2 cellular contexts compared by ENCODE assay signal in genomic region chr11:18121331-18121828, GRCh38.
TF ChIP-seq lines count a peak whose summit lies in the region.
"Not testable (repeated sequence)": the region's sequence is repeated elsewhere in the genome, so short reads cannot be mapped to it uniquely, and the experiment has no call there.

No MANE protein-coding gene starts in this region.

TF ChIP-seq in K562, 482 proteins besides CTCF, POLR2A, EP300 and RAD21:
- TF ChIP-seq MEIS2 (IDR thresholded peaks at IDR 0.05; ENCODE audit: partially characterized antibody) (peak; percentile 30), SOX6 (IDR thresholded peaks at IDR 0.05) (peak; percentile 46), CBFA2T3 (IDR thresholded peaks at IDR 0.05) (0 out of 2 replicates have a peak, but pooled peaks have one; percentile 16)

TF ChIP-seq in HepG2, 621 proteins besides CTCF, POLR2A, EP300 and RAD21 (continues in another document):
- TF ChIP-seq SOX5 (CRISPR knock-in tag; IDR thresholded peaks at IDR 0.05; ENCODE audit: borderline replicate concordance) (peak; percentile 50; the same call in 1 of the 2 replicates), CEBPG (CRISPR knock-in tag; IDR thresholded peaks at IDR 0.05) (peak; percentile 67), TCF7 (IDR thresholded peaks at IDR 0.05; ENCODE audit: low read depth) (peak; percentile 35), ZBTB7B (CRISPR knock-in tag; IDR thresholded peaks at IDR 0.05) (peak; percentile 73), E2F1 (CRISPR knock-in tag; IDR thresholded peaks at IDR 0.05) (peak; percentile 66; the same call in 1 of the 2 replicates), NCOA2 (CRISPR knock-in tag; IDR thresholded peaks at IDR 0.05) (peak; percentile 61), SOX13 (IDR thresholded peaks at IDR 0.05) (peak; percentile 42; the same call in 1 of the 2 replicates), SOX13 (CRISPR knock-in tag; conservative IDR thresholded peaks at IDR 0.05 in 1 of 2, IDR thresholded peaks at IDR 0.05 in 1 of 2) (peak in 1 of 2 experiments; percentile 81; a peak in 2 of 4 replicates), ZGPAT (CRISPR knock-in tag; IDR thresholded peaks at IDR 0.05) (0 out of 2 replicates have a peak, but pooled peaks have one; percentile 21), HNF4A (CRISPR knock-in tag; IDR thresholded peaks at IDR 0.05) (peak; percentile 57), HDAC2 (CRISPR knock-in tag; IDR thresholded peaks at IDR 0.05) (peak; percentile 37; the same call in 1 of the 2 replicates), DMAP1 (CRISPR knock-in tag; IDR thresholded peaks at IDR 0.05) (peak; percentile 20; the same call in 1 of the 2 replicates), SKI (IDR thresholded peaks at IDR 0.05; ENCODE audit: partially characterized antibody) (peak; percentile 36), CREM (IDR thresholded peaks at IDR 0.05) (peak; percentile 33), RARA (CRISPR knock-in tag; IDR thresholded peaks at IDR 0.05) (peak; percentile 36; the same call in 1 of the 2 replicates), FOXP4 (CRISPR knock-in tag; IDR thresholded peaks at IDR 0.05) (peak; percentile 75), TBX3 (IDR thresholded peaks at IDR 0.05; ENCODE audit: borderline replicate concordance) (0 out of 2 replicates have a peak, but pooled peaks have one; percentile 13), HOXA3 (CRISPR knock-in tag; IDR thresholded peaks at IDR 0.05) (0 out of 2 replicates have a peak, but pooled peaks have one; percentile 21), NR2F2 (IDR thresholded peaks at IDR 0.05; ENCODE audit: borderline replicate concordance, low read depth) (peak; percentile 40; the same call in 1 of the 2 replicates), SOX6 (CRISPR knock-in tag; IDR thresholded peaks at IDR 0.05) (peak; percentile 73; the same call in 1 of the 2 replicates), SP5 (CRISPR knock-in tag; IDR thresholded peaks at IDR 0.05; ENCODE audit: borderline replicate concordance, low read depth) (peak; percentile 35; the same call in 1 of the 2 replicates), FOXJ3 (CRISPR knock-in tag; IDR thresholded peaks at IDR 0.05; ENCODE audit: borderline replicate concordance) (0 out of 2 replicates have a peak, but pooled peaks have one; percentile 44), CEBPB (IDR thresholded peaks at IDR 0.05; ENCODE audit: borderline replicate concordance, low read depth, low read length) (peak; percentile 38; the same call in 1 of the 2 replicates), BCL6 (CRISPR knock-in tag; IDR thresholded peaks at IDR 0.05) (0 out of 2 replicates have a peak, but pooled peaks have one; percentile 45), ZNF331 (CRISPR knock-in tag; IDR thresholded peaks at IDR 0.05) (0 out of 2 replicates have a peak, but pooled peaks have one; percentile 18), NCOR1 (IDR thresholded peaks at IDR 0.05; ENCODE audit: borderline replicate concordance, low read length) (peak; percentile 16; the same call in 1 of the 2 replicates), NR2F6 (IDR thresholded peaks at IDR 0.05) (peak; percentile 65; the same call in 1 of the 2 replicates), NR2F6 (CRISPR knock-in tag; IDR thresholded peaks at IDR 0.05) (peak; percentile 42; the same call in 1 of the 2 replicates), MIXL1 (CRISPR knock-in tag; IDR thresholded peaks at IDR 0.05) (peak; percentile 33; the same call in 1 of the 2 replicates), ZNF777 (CRISPR knock-in tag; IDR thresholded peaks at IDR 0.05) (peak; percentile 69), GATAD2A (CRISPR knock-in tag; IDR thresholded peaks at IDR 0.05) (peak; percentile 42), NR2F1 (CRISPR knock-in tag; IDR thresholded peaks at IDR 0.05) (peak in 1 of 2 experiments; percentile 61; a peak in 1 of 4 replicates), FOXP1 (CRISPR knock-in tag; IDR thresholded peaks at IDR 0.05) (peak; percentile 58; the same call in 1 of the 2 replicates), FOXO1 (CRISPR knock-in tag; IDR thresholded peaks at IDR 0.05) (0 out of 2 replicates have a peak, but pooled peaks have one; percentile 6)
- TF ChIP-seq, protein P1, sequence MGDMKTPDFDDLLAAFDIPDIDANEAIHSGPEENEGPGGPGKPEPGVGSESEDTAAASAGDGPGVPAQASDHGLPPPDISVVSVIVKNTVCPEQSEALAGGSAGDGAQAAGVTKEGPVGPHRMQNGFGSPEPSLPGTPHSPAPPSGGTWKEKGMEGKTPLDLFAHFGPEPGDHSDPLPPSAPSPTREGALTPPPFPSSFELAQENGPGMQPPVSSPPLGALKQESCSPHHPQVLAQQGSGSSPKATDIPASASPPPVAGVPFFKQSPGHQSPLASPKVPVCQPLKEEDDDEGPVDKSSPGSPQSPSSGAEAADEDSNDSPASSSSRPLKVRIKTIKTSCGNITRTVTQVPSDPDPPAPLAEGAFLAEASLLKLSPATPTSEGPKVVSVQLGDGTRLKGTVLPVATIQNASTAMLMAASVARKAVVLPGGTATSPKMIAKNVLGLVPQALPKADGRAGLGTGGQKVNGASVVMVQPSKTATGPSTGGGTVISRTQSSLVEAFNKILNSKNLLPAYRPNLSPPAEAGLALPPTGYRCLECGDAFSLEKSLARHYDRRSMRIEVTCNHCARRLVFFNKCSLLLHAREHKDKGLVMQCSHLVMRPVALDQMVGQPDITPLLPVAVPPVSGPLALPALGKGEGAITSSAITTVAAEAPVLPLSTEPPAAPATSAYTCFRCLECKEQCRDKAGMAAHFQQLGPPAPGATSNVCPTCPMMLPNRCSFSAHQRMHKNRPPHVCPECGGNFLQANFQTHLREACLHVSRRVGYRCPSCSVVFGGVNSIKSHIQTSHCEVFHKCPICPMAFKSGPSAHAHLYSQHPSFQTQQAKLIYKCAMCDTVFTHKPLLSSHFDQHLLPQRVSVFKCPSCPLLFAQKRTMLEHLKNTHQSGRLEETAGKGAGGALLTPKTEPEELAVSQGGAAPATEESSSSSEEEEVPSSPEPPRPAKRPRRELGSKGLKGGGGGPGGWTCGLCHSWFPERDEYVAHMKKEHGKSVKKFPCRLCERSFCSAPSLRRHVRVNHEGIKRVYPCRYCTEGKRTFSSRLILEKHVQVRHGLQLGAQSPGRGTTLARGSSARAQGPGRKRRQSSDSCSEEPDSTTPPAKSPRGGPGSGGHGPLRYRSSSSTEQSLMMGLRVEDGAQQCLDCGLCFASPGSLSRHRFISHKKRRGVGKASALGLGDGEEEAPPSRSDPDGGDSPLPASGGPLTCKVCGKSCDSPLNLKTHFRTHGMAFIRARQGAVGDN (CRISPR knock-in tag; IDR thresholded peaks at IDR 0.05): peak; percentile 37; the same call in 1 of the 2 replicates
- TF ChIP-seq, protein P2, sequence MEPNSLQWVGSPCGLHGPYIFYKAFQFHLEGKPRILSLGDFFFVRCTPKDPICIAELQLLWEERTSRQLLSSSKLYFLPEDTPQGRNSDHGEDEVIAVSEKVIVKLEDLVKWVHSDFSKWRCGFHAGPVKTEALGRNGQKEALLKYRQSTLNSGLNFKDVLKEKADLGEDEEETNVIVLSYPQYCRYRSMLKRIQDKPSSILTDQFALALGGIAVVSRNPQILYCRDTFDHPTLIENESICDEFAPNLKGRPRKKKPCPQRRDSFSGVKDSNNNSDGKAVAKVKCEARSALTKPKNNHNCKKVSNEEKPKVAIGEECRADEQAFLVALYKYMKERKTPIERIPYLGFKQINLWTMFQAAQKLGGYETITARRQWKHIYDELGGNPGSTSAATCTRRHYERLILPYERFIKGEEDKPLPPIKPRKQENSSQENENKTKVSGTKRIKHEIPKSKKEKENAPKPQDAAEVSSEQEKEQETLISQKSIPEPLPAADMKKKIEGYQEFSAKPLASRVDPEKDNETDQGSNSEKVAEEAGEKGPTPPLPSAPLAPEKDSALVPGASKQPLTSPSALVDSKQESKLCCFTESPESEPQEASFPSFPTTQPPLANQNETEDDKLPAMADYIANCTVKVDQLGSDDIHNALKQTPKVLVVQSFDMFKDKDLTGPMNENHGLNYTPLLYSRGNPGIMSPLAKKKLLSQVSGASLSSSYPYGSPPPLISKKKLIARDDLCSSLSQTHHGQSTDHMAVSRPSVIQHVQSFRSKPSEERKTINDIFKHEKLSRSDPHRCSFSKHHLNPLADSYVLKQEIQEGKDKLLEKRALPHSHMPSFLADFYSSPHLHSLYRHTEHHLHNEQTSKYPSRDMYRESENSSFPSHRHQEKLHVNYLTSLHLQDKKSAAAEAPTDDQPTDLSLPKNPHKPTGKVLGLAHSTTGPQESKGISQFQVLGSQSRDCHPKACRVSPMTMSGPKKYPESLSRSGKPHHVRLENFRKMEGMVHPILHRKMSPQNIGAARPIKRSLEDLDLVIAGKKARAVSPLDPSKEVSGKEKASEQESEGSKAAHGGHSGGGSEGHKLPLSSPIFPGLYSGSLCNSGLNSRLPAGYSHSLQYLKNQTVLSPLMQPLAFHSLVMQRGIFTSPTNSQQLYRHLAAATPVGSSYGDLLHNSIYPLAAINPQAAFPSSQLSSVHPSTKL (CRISPR knock-in tag; IDR thresholded peaks at IDR 0.05): peak; percentile 60
- TF ChIP-seq, protein P3, sequence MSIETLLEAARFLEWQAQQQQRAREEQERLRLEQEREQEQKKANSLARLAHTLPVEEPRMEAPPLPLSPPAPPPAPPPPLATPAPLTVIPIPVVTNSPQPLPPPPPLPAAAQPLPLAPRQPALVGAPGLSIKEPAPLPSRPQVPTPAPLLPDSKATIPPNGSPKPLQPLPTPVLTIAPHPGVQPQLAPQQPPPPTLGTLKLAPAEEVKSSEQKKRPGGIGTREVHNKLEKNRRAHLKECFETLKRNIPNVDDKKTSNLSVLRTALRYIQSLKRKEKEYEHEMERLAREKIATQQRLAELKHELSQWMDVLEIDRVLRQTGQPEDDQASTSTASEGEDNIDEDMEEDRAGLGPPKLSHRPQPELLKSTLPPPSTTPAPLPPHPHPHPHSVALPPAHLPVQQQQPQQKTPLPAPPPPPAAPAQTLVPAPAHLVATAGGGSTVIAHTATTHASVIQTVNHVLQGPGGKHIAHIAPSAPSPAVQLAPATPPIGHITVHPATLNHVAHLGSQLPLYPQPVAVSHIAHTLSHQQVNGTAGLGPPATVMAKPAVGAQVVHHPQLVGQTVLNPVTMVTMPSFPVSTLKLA (IDR thresholded peaks at IDR 0.05): peak; percentile 21; the same call in 1 of the 2 replicates
- TF ChIP-seq, protein P4, sequence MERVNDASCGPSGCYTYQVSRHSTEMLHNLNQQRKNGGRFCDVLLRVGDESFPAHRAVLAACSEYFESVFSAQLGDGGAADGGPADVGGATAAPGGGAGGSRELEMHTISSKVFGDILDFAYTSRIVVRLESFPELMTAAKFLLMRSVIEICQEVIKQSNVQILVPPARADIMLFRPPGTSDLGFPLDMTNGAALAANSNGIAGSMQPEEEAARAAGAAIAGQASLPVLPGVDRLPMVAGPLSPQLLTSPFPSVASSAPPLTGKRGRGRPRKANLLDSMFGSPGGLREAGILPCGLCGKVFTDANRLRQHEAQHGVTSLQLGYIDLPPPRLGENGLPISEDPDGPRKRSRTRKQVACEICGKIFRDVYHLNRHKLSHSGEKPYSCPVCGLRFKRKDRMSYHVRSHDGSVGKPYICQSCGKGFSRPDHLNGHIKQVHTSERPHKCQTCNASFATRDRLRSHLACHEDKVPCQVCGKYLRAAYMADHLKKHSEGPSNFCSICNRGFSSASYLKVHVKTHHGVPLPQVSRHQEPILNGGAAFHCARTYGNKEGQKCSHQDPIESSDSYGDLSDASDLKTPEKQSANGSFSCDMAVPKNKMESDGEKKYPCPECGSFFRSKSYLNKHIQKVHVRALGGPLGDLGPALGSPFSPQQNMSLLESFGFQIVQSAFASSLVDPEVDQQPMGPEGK (CRISPR knock-in tag; IDR thresholded peaks at IDR 0.05): peak; percentile 98
- TF ChIP-seq CREM (CRISPR knock-in tag; IDR thresholded peaks at IDR 0.05); SOX6 (IDR thresholded peaks at IDR 0.05); FOXP1 (IDR thresholded peaks at IDR 0.05): not testable (repeated sequence)
- TF ChIP-seq, protein P5, sequence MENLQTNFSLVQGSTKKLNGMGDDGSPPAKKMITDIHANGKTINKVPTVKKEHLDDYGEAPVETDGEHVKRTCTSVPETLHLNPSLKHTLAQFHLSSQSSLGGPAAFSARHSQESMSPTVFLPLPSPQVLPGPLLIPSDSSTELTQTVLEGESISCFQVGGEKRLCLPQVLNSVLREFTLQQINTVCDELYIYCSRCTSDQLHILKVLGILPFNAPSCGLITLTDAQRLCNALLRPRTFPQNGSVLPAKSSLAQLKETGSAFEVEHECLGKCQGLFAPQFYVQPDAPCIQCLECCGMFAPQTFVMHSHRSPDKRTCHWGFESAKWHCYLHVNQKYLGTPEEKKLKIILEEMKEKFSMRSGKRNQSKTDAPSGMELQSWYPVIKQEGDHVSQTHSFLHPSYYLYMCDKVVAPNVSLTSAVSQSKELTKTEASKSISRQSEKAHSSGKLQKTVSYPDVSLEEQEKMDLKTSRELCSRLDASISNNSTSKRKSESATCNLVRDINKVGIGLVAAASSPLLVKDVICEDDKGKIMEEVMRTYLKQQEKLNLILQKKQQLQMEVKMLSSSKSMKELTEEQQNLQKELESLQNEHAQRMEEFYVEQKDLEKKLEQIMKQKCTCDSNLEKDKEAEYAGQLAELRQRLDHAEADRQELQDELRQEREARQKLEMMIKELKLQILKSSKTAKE (CRISPR knock-in tag; IDR thresholded peaks at IDR 0.05; ENCODE audit: borderline replicate concordance): peak; percentile 22; the same call in 1 of the 2 replicates
